In the genomic region with DNA sequence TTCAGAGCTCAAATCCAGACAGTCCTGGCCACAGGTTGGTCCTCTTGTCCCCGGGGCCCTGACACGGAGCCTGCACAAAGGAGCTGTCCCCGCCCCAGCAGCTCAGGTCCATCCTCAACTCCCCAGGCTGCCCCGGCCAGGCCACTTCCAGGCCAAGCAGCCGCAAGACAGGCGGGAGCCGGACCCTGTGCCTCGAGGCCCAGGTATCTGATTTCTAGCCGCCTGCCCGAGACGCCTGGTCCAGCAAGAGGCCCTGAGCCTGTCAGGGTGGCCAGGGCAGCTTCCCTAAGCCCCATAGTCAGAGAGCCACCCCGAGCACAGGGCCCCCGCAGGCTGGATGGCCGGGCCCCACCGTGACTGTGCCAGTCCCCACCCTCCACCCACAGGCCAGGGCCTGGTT, we compare ENCODE assay signal across 8 cellular contexts.
"Had no signal": no experiment of that assay in that cellular context is flagged by ENCODE, and none has a peak within 500 bp of the region (broad histone marks: within the 10 kb centered on the region; RNA-seq: fewer than 3 reads in every experiment).

No MANE protein-coding gene starts in this region.

- DNase-seq: GDM1, GF-D8 had no signal

- H3K4me3 ChIP-seq: GM12878 had no signal

- FAIRE-seq: G401.6, GM12878, GM12891, GM12892, GM18507, GM19239 had no signal

- ATAC-seq: GM12878 had no signal
